In the genomic region with DNA sequence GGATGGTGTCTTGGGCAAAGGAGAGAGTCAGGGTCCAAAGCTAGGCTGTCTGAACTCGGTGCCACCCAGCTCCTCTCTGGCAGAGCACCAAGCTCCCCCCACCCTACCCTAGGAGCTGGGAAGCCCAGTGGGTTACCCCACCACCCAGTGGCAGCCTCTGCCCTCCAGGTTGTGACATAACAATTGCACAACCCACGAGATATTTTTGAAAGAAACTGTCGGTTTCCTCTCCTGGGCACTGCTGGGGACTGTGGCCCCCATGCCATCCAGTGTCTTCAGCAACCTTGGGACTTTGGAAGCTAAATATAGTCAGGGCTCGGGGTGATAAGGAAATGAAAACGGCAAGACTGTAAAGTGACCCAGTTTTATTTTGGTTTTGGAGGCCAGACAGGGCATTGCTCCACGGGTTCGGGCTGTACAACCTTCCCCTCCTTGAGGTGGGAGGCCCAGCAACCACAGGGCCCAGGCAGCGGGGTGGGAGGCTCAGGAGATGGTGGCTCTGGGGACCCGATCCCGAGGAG, we compare ENCODE assay signal across 8 cellular contexts. TPM values are rescaled to one million over a fixed set of nuclear protein-coding genes. Genes with fewer than 3 reads are reported as not detected.
DNase-seq lines count a peak whose midpoint lies in the region; ATAC-seq and TF ChIP-seq lines count a peak whose summit lies in the region.

No MANE protein-coding gene starts in this region.

- no peak overlapping the region for H3K56ac ChIP-seq in IMR-90 (ENCODE audit: extremely low read depth, insufficient read depth, low read length)

- 0 out of 2 replicates have a peak overlapping the region, but pooled peaks have one; percentile 9 for H2AK5ac ChIP-seq in IMR-90 (ENCODE audit: low read depth, low read length)

- no peak overlapping the region for H2BK20ac ChIP-seq in IMR-90 (ENCODE audit: low read depth, low read length)

- H3K36me3 ChIP-seq in IMR-90 (ENCODE audit: control insufficient read depth, insufficient read depth, low read length) (no peaks in the 10 kb centered on the region), adipocyte (ENCODE audit: control insufficient read depth, insufficient read depth, low read length, severe bottlenecking) (no peaks in the 10 kb centered on the region), iPS-18a (ENCODE audit: control insufficient read depth, low read depth, low read length) (no peaks in the 10 kb centered on the region), smooth muscle cell (ENCODE audit: low read depth) (no peaks in the 10 kb centered on the region)

- 0 out of 2 replicates have a peak overlapping the region, but pooled peaks have one; percentile 46 for H3K9ac ChIP-seq in IMR-90 (ENCODE audit: low read depth, low read length)
- peak overlapping the region; percentile 76 for H3K9ac ChIP-seq in adipocyte (ENCODE audit: low read length)
- peak overlapping the region; percentile 58 for H3K9ac ChIP-seq in iPS-18a (ENCODE audit: low read length)
- no peak overlapping the region for H3K9ac ChIP-seq in smooth muscle cell (ENCODE audit: low read depth)

- TF ChIP-seq RAD21 in IMR-90 (IDR thresholded peaks at IDR 0.05; ENCODE audit: low read length) = no peak

- H3K4me2 ChIP-seq in IMR-90 (ENCODE audit: low read depth, low read length) (peak overlapping the region; percentile 75), smooth muscle cell (peak overlapping the region; percentile 90)

- peak overlapping the region; percentile 32; the same call in 1 of the 2 replicates for H4K5ac ChIP-seq in IMR-90 (ENCODE audit: low read depth, low read length)

- H3K27ac ChIP-seq in IMR-90 (ENCODE audit: insufficient read depth, low read length) = no peak overlapping the region
- H3K27ac ChIP-seq in iPS-18a (ENCODE audit: low read length) = no peak overlapping the region
- no peak overlapping the region for H3K27ac ChIP-seq in smooth muscle cell (ENCODE audit: low read depth)

- TF ChIP-seq CTCF in IMR-90 (conservative IDR thresholded peaks at IDR 0.05; ENCODE audit: low read depth, low read length) (no peak), smooth muscle cell (IDR thresholded peaks at IDR 0.05; ENCODE audit: borderline replicate concordance, insufficient read depth, poor library complexity, severe bottlenecking) (no peak)

- TF ChIP-seq POLR2A in IMR-90 (IDR thresholded peaks at IDR 0.05; ENCODE audit: low read depth, low read length) = no peak

- DNase-seq in IMR-90 (no peak), adipocyte (ENCODE audit: low read depth) (no peak), smooth muscle cell (lab: John Stamatoyannopoulos, UW; ENCODE audit: unreplicated experiment) (no peak), DMS53 (lab: John Stamatoyannopoulos, UW) (no peak), putamen (ENCODE audit: low spot score) (no peak), COR-L47 (lab: John Stamatoyannopoulos, UW) (no peak)

- dilution Hi-C loops in IMR-90 (cut with HindIII; ENCODE audit: low sequenced_read_pairs, unreplicated experiment) = no loop called here

- ATAC-seq in IMR-90 (ENCODE audit: low read depth) (no peak), GM19395 (IDR thresholded peaks at IDR 0.05; ENCODE audit: unreplicated experiment) (no peak)

- 0 out of 2 replicates have a peak overlapping the region, but pooled peaks have one; percentile 65 for H3K14ac ChIP-seq in IMR-90 (replicated peaks; ENCODE audit: low read depth, low read length)

- 71% methylated on average over 2 of the region's 10 CpGs; no CpG with 5 or more reads in 1 of the 2 experiments for WGBS in IMR-90 (ENCODE audit: extremely low coverage in 2 of 2, insufficient read length in 1 of 2), 2 experiments
- WGBS in smooth muscle cell (ENCODE audit: low lambda C conversion rate) = 67% methylated on average over 10 of the region's 10 CpGs

- peak overlapping the region; percentile 86 for H2AK9ac ChIP-seq in IMR-90 (replicated peaks; ENCODE audit: low read depth, low read length, poor library complexity)

- intact Hi-C loops in IMR-90 (cut with micrococcal nuclease) = no loop called here

- CTCF ChIA-PET in IMR-90 (lab: Yijun Ruan, JAX) = interaction anchor here (0.6 to 4.8 kb wide), 5 partner anchors 12 to 92 kb away, joined by 3 to 19 read pairs (median 4); no protein-coding TSS in a partner anchor

- no peaks in the 10 kb centered on the region for H3K79me1 ChIP-seq in IMR-90 (ENCODE audit: low read depth in 1 of 2, low read length in 2 of 2)

- no peak overlapping the region for H2BK5ac ChIP-seq in IMR-90 (ENCODE audit: low read depth, low read length, poor library complexity, severe bottlenecking)

- H2BK120ac ChIP-seq in IMR-90 (ENCODE audit: low read depth, low read length) = no peak overlapping the region

- no peak overlapping the region for H3K18ac ChIP-seq in IMR-90 (ENCODE audit: low read depth, low read length)

- H3K27me3 ChIP-seq in IMR-90 (ENCODE audit: control insufficient read depth, insufficient read depth, low read length) (peaks cover 18% of the 10 kb centered on the region; the same call in 1 of the 2 replicates), adipocyte (replicated peaks; ENCODE audit: control insufficient read depth, insufficient read depth, low read length) (no peaks in the 10 kb centered on the region), iPS-18a (ENCODE audit: control insufficient read depth, insufficient read depth, low read length) (peaks cover 20% of the 10 kb centered on the region), smooth muscle cell (ENCODE audit: low read depth) (peaks cover 31% of the 10 kb centered on the region)

- H3K9me1 ChIP-seq in IMR-90 (ENCODE audit: insufficient read depth, low read length) = no peaks in the 10 kb centered on the region; the same call in 1 of the 2 replicates

- 0 out of 2 replicates have a peak, but pooled peaks cover 5% of the 10 kb centered on the region for H3K4me1 ChIP-seq in IMR-90 (ENCODE audit: control insufficient read depth, insufficient read depth, low read length)
- peaks cover 9% of the 10 kb centered on the region for H3K4me1 ChIP-seq in adipocyte (ENCODE audit: control insufficient read depth, insufficient read depth, low read length)
- peaks cover 7% of the 10 kb centered on the region for H3K4me1 ChIP-seq in iPS-18a (ENCODE audit: control insufficient read depth, low read depth, low read length)
- no peaks in the 10 kb centered on the region for H3K4me1 ChIP-seq in smooth muscle cell (ENCODE audit: low read depth)

- 0 out of 2 replicates have a peak overlapping the region, but pooled peaks have one; percentile 16 for H3K4ac ChIP-seq in IMR-90 (ENCODE audit: low read depth, low read length)

- H4K91ac ChIP-seq in IMR-90 (ENCODE audit: insufficient read depth, low read depth, low read length) = no peak overlapping the region

- no peaks in the 10 kb centered on the region for H3K9me3 ChIP-seq in IMR-90 (ENCODE audit: control insufficient read depth, insufficient read depth, low read length)
- H3K9me3 ChIP-seq in adipocyte (ENCODE audit: control insufficient read depth, low read length) = no peaks in the 10 kb centered on the region
- H3K9me3 ChIP-seq in iPS-18a (ENCODE audit: control insufficient read depth, low read depth, low read length) = no peaks in the 10 kb centered on the region
- no peaks in the 10 kb centered on the region for H3K9me3 ChIP-seq in smooth muscle cell (replicated peaks; ENCODE audit: low read depth)

- no peaks in the 10 kb centered on the region for H3K79me2 ChIP-seq in smooth muscle cell (ENCODE audit: low read depth)

- no peak overlapping the region for H4K8ac ChIP-seq in IMR-90 (ENCODE audit: low read depth in 2 of 2, low read length in 2 of 2)

- H3K23ac ChIP-seq in IMR-90 (ENCODE audit: low read depth, low read length) = peak overlapping the region; percentile 59; the same call in 1 of the 2 replicates

- H3K4me3 ChIP-seq in IMR-90 (ENCODE audit: insufficient read depth, low read depth, low read length) = no peak overlapping the region
- H3K4me3 ChIP-seq in adipocyte (ENCODE audit: low read length) = peak overlapping the region; percentile 79
- H3K4me3 ChIP-seq in iPS-18a (ENCODE audit: low read length) = peak overlapping the region; percentile 59
- H3K4me3 ChIP-seq in smooth muscle cell = peak overlapping the region; percentile 48

- H2AFZ ChIP-seq in IMR-90 (replicated peaks; ENCODE audit: low read length, poor library complexity) = peak overlapping the region; percentile 92
- peak overlapping the region; percentile 69 for H2AFZ ChIP-seq in smooth muscle cell (ENCODE audit: low read depth)

- H3F3A ChIP-seq in smooth muscle cell (ENCODE audit: low read depth) = no peaks in the 10 kb centered on the region

- no peaks in the 10 kb centered on the region for H4K20me1 ChIP-seq in IMR-90 (ENCODE audit: insufficient read depth, low read length)
- no peaks in the 10 kb centered on the region for H4K20me1 ChIP-seq in smooth muscle cell (ENCODE audit: low read depth)

- POLR2A ChIA-PET in IMR-90 (lab: Charles Lee; ENCODE audit: unreplicated experiment) = no interaction called here

- no TSS peak for BruUV-seq in IMR-90 (replicated peaks; lab: Mats Ljungman, UMichigan)

- in situ Hi-C loops in IMR-90 (cut with MboI; ENCODE audit: low sequenced_read_pairs) = no loop called here

- no peak overlapping the region for H2BK15ac ChIP-seq in IMR-90 (ENCODE audit: low read depth, low read length)

TF ChIP-seq in IMR-90, 13 proteins besides CTCF, POLR2A, EP300 and RAD21:
- TF ChIP-seq FOS (IDR thresholded peaks at IDR 0.05; ENCODE audit: low read depth, low read length) (no peak), MXI1 (IDR thresholded peaks at IDR 0.05; ENCODE audit: borderline replicate concordance, low read depth, low read length) (no peak), CHD1 (IDR thresholded peaks at IDR 0.05; ENCODE audit: low read depth, low read length) (no peak), BHLHE40 (IDR thresholded peaks at IDR 0.05; ENCODE audit: low read depth, low read length) (no peak), CEBPB (IDR thresholded peaks at IDR 0.05; ENCODE audit: low read depth, low read length) (0 out of 2 replicates have a peak, but pooled peaks have one; percentile 22)

RNA-seq across cellular contexts. Expression of a gene that starts 1.4 kb away (rescaled TPM):
- total RNA-seq in IMR-90 (2012; rRNA removed) (under 0.01 and 0.28 TPM in 2 replicates), smooth muscle cell (3.1 and 10.7 TPM in 2 replicates)
- polyA plus RNA-seq in IMR-90 (2012; rRNA removed) (1.6 and 2.2 TPM in 2 replicates), smooth muscle cell (5.5 and 25.1 TPM in 2 replicates)
- polyA plus RNA-seq in IMR-90 (2012; cell fraction: cytosol; rRNA removed) = 1.7 and 7.4 TPM in 2 replicates
- 1.2 and 3.1 TPM in 2 replicates for polyA plus RNA-seq in IMR-90 (2012; cell fraction: nucleus; rRNA removed; ENCODE audit: low replicate concordance)
